Comparison of ENCODE assay signal across 29 cellular contexts in genomic region chr2:48072556-48072955, GRCh38.
"Had no signal": no experiment of that assay in that cellular context is flagged by ENCODE, and none has a peak within 500 bp of the region (broad histone marks: within the 10 kb centered on the region; RNA-seq: fewer than 3 reads in every experiment).

No MANE protein-coding gene starts in this region.

- H3K9me3 ChIP-seq: ovary, psoas muscle, spleen, stomach, thoracic aorta, thyroid gland, tibial nerve, upper lobe of left lung, vagina had no signal

- H3K27ac Mint-ChIP-seq: natural killer cell; nephron; neural progenitor cell; progenitor cell of endocrine pancreas; stimulated activated effector memory CD8-positive, alpha-beta T cell treated with anti-CD3 and anti-CD28 coated beads, Interleukin-12 subunit alpha, Interleukin-12 subunit beta, amount 100 ng/mL, for 72 hours; stimulated activated naive B cell treated with anti-CD40 and anti-IgM and Interleukin-4, amounts not matched to agents 10 μg/mL and 1 μg/mL and 100 μg/mL, for 72 hours; stimulated activated naive CD8-positive, alpha-beta T cell treated with anti-CD3 and anti-CD28 coated beads, Interleukin-15, Interleukin-2, amounts not matched to agents 100 ng/mL and 50 ng/mL, for 24 hours had no signal

- H3K27me3 ChIP-seq: neural progenitor cell, ovary, stomach, thyroid gland, tibial nerve, upper lobe of left lung, vagina had no signal

- ATAC-seq: natural killer cell; psoas muscle; right cardiac atrium; sciatic nerve; stimulated activated effector memory CD8-positive, alpha-beta T cell treated with anti-CD3 and anti-CD28 coated beads, Interleukin-12 subunit alpha, Interleukin-12 subunit beta, amount 100 ng/mL, for 72 hours; stimulated activated naive B cell treated with anti-CD40 and anti-IgM and Interleukin-4, amounts not matched to agents 10 μg/mL and 1 μg/mL and 100 μg/mL, for 72 hours had no signal

- H3K4me3 ChIP-seq: neural progenitor cell, ovary, psoas muscle, skin epidermis, smooth muscle cell, spleen, stomach, thoracic aorta, thyroid gland, tibial nerve, upper lobe of left lung, vagina had no signal

- H3K36me3 ChIP-seq: neural progenitor cell, ovary, spleen, stomach, thoracic aorta, thyroid gland, tibial nerve, upper lobe of left lung, vagina had no signal

- H3K4me1 ChIP-seq: parathyroid adenoma, psoas muscle, spleen, stomach, upper lobe of left lung, vagina had no signal

- H3K27ac ChIP-seq: neural progenitor cell, ovary, parathyroid adenoma, psoas muscle, skin epidermis, spleen, stomach, thoracic aorta, thyroid gland, upper lobe of left lung, vagina had no signal

- H3K4me2 ChIP-seq: neural progenitor cell, smooth muscle cell had no signal

- DNase-seq: natural killer cell; occipital lobe; ovary; posterior cingulate gyrus; psoas muscle; right cardiac atrium; spleen; stimulated activated CD4-positive, alpha-beta T cell treated with anti-CD3 and anti-CD28 coated beads, Interleukin-15, amount 100 ng/mL, for 24 hours; stimulated activated CD4-positive, alpha-beta T cell treated with anti-CD3 and anti-CD28 coated beads, Interleukin-2, amount 100 ng/mL, for 24 hours; stimulated activated CD4-positive, alpha-beta T cell treated with anti-CD3 and anti-CD28 coated beads, Interleukin-2, amount 100 ng/mL, for 48 hours; stimulated activated CD4-positive, alpha-beta T cell treated with anti-CD3 and anti-CD28 coated beads, Interleukin-4, amount 100 ng/mL, for 24 hours; stimulated activated naive B cell treated with anti-CD40 and anti-IgM and Interleukin-4, amounts not matched to agents 10 μg/mL and 1 μg/mL and 100 μg/mL, for 72 hours; stimulated activated naive CD4-positive, alpha-beta T cell treated with Interleukin-2 at 50 U/mL for 16 hours; stomach; thyroid gland; upper lobe of left lung had no signal

- H2AFZ ChIP-seq: parathyroid adenoma had no signal

- FAIRE-seq: urothelium cell line had no signal

- H3K27me3 Mint-ChIP-seq: progenitor cell of endocrine pancreas had no signal

- H3K9ac ChIP-seq: neural progenitor cell, parathyroid adenoma had no signal

- H3K9me3 Mint-ChIP-seq: natural killer cell; nephron; neural progenitor cell; stimulated activated effector memory CD8-positive, alpha-beta T cell treated with anti-CD3 and anti-CD28 coated beads, Interleukin-12 subunit alpha, Interleukin-12 subunit beta, amount 100 ng/mL, for 72 hours; stimulated activated naive B cell treated with anti-CD40 and anti-IgM and Interleukin-4, amounts not matched to agents 10 μg/mL and 1 μg/mL and 100 μg/mL, for 72 hours; stimulated activated naive CD8-positive, alpha-beta T cell treated with anti-CD3 and anti-CD28 coated beads, Interleukin-15, Interleukin-2, amounts not matched to agents 100 ng/mL and 50 ng/mL, for 24 hours had no signal

- H3K4me3 Mint-ChIP-seq: natural killer cell; nephron; neural progenitor cell; stimulated activated effector memory CD8-positive, alpha-beta T cell treated with anti-CD3 and anti-CD28 coated beads, Interleukin-12 subunit alpha, Interleukin-12 subunit beta, amount 100 ng/mL, for 72 hours; stimulated activated naive B cell treated with anti-CD40 and anti-IgM and Interleukin-4, amounts not matched to agents 10 μg/mL and 1 μg/mL and 100 μg/mL, for 72 hours; stimulated activated naive CD8-positive, alpha-beta T cell treated with anti-CD3 and anti-CD28 coated beads, Interleukin-15, Interleukin-2, amounts not matched to agents 100 ng/mL and 50 ng/mL, for 24 hours had no signal

- H3K4me1 Mint-ChIP-seq: natural killer cell; nephron; stimulated activated effector memory CD8-positive, alpha-beta T cell treated with anti-CD3 and anti-CD28 coated beads, Interleukin-12 subunit alpha, Interleukin-12 subunit beta, amount 100 ng/mL, for 72 hours; stimulated activated naive B cell treated with anti-CD40 and anti-IgM and Interleukin-4, amounts not matched to agents 10 μg/mL and 1 μg/mL and 100 μg/mL, for 72 hours had no signal

- H3K36me3 Mint-ChIP-seq: natural killer cell; neural progenitor cell; stimulated activated effector memory CD8-positive, alpha-beta T cell treated with anti-CD3 and anti-CD28 coated beads, Interleukin-12 subunit alpha, Interleukin-12 subunit beta, amount 100 ng/mL, for 72 hours; stimulated activated naive B cell treated with anti-CD40 and anti-IgM and Interleukin-4, amounts not matched to agents 10 μg/mL and 1 μg/mL and 100 μg/mL, for 72 hours had no signal

- H3K79me2 ChIP-seq: parathyroid adenoma had no signal
